ENCODE assay signal across 8 cellular contexts in the genomic region with DNA sequence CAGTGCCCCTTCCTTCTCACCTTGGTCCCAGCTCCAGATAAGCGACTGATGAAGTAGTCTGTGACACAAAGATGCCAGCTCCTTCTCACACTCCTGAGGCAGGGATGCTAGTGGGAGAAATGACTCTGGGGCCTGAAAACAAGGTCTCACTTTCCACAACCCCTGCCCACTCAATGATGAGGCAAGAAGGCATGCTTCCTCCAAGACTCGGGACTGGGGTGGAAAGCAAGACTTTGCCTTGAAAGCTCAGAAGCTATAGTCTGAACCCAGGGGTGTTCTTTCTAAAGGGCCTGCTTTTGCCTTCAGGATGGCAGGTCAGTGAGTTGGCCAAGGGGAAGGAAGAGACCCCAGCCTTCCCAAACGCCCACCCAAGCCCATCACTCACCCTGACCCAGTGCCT.
DNase-seq lines count a peak whose midpoint lies in the region; ATAC-seq and TF ChIP-seq lines count a peak whose summit lies in the region.

No MANE protein-coding gene starts in this region.

- no peak for DNase-seq in stimulated activated naive CD8-positive, alpha-beta T cell treated with anti-CD3 and anti-CD28 coated beads, Interleukin-15, Interleukin-2, amounts not matched to agents 100 U/mL and 50 U/mL, for 24 hours
- DNase-seq in cardiac fibroblast (ENCODE audit: low read depth in 2 of 2): no peak
- no peak for DNase-seq in nucleus accumbens (lab: John Stamatoyannopoulos, UW)
- no peak for DNase-seq in posterior cingulate gyrus
- DNase-seq in NCI-H446 (lab: John Stamatoyannopoulos, UW): no peak
- no peak for DNase-seq in NCI-H69 (lab: John Stamatoyannopoulos, UW)

- H3K27me3 Mint-ChIP-seq in stimulated activated naive CD8-positive, alpha-beta T cell treated with anti-CD3 and anti-CD28 coated beads, Interleukin-15, Interleukin-2, amounts not matched to agents 100 ng/mL and 50 ng/mL, for 24 hours: no peaks in the 10 kb centered on the region

- no peaks in the 10 kb centered on the region for H3K27me3 ChIP-seq in mucosa of stomach (ENCODE audit: control insufficient read depth, insufficient read depth, low read length)

- H3K9me3 Mint-ChIP-seq in stimulated activated naive CD8-positive, alpha-beta T cell treated with anti-CD3 and anti-CD28 coated beads, Interleukin-15, Interleukin-2, amounts not matched to agents 100 ng/mL and 50 ng/mL, for 24 hours: no peaks in the 10 kb centered on the region

- H3K4me3 ChIP-seq in cardiac fibroblast (replicated peaks in 1 of 2; ENCODE audit: low read depth in 2 of 2, low read length in 2 of 2) (peak overlapping the region; percentile 65 to 91), mucosa of stomach (ENCODE audit: low read length) (peak overlapping the region; percentile 96)

- intact Hi-C loops in posterior cingulate gyrus (cut with DNase I): no loop called here

- H3K4me3 Mint-ChIP-seq in stimulated activated naive CD8-positive, alpha-beta T cell treated with anti-CD3 and anti-CD28 coated beads, Interleukin-15, Interleukin-2, amounts not matched to agents 100 ng/mL and 50 ng/mL, for 24 hours: peak overlapping the region; percentile 100

- peaks cover 20% of the 10 kb centered on the region for H3K4me1 ChIP-seq in mucosa of stomach (ENCODE audit: control insufficient read depth, insufficient read depth, low read length)

- ATAC-seq in stimulated activated naive CD8-positive, alpha-beta T cell treated with anti-CD3 and anti-CD28 coated beads, Interleukin-15, Interleukin-2, amounts not matched to agents 100 U/mL and 50 U/mL, for 24 hours: no peak

- H3K36me3 ChIP-seq in mucosa of stomach (ENCODE audit: control insufficient read depth, insufficient read depth, low read length): peaks cover 4% of the 10 kb centered on the region

- H3K9me3 ChIP-seq in mucosa of stomach (ENCODE audit: control insufficient read depth, low read length): no peaks in the 10 kb centered on the region

- H3K4me1 Mint-ChIP-seq in stimulated activated naive CD8-positive, alpha-beta T cell treated with anti-CD3 and anti-CD28 coated beads, Interleukin-15, Interleukin-2, amounts not matched to agents 100 ng/mL and 50 ng/mL, for 24 hours (ENCODE audit: low read depth): peaks cover 32% of the 10 kb centered on the region

- peaks cover 32% of the 10 kb centered on the region for H3K36me3 Mint-ChIP-seq in stimulated activated naive CD8-positive, alpha-beta T cell treated with anti-CD3 and anti-CD28 coated beads, Interleukin-15, Interleukin-2, amounts not matched to agents 100 ng/mL and 50 ng/mL, for 24 hours (ENCODE audit: low read depth)

- peak overlapping the region; percentile 82 for H3K9ac ChIP-seq in mucosa of stomach (ENCODE audit: low read length)

- peak overlapping the region; percentile 68 for H3K27ac Mint-ChIP-seq in stimulated activated naive CD8-positive, alpha-beta T cell treated with anti-CD3 and anti-CD28 coated beads, Interleukin-15, Interleukin-2, amounts not matched to agents 100 ng/mL and 50 ng/mL, for 24 hours

- no peak for TF ChIP-seq CTCF in cardiac fibroblast (IDR thresholded peaks at IDR 0.05; ENCODE audit: low read depth, low read length)
